In the genomic region with DNA sequence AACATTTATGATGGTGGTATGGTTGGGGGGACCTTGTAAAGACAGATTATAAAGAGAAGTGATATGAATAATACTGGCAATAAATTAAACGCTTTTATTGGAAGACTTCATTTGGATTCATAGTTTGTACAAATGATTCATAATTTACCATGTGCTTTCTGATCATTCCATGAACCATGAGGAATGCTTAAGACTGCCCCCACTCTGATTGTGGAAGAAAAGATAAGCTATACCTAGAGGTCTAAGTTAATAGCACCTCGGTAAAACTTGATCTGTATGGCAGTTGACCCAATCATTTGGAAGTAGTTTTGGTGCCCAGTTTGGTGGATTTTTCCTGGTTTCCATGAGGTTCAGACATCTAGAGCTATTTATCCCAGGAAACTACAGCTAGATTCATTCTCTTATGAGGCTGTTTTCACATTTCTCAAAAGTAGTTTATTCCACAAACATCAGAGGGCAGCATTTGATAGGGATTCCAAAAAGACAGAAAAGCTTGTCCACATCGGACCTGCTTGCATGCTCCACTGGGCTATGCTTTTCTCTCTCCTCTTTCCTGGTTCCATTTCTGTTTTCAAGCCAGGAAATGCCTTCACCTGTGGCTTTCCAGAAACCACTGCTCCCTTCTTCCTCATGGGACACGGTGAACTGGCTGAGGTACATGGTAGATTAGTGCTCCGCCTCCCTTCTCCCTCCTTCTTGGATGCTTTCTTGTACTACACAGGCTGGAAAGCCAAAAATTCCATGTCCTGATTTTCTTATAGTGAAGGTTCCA, we compare ENCODE assay signal across 8 cellular contexts. TPM values are rescaled to one million over a fixed set of nuclear protein-coding genes. Genes with fewer than 3 reads are reported as not detected.
A peak's percentile ranks its signal among the peaks of the same experiment; 100 is the strongest.
DNase-seq lines count a peak whose midpoint lies in the region; ATAC-seq and TF ChIP-seq lines count a peak whose summit lies in the region.

No MANE protein-coding gene starts in this region.

- H3K36me3 ChIP-seq in right atrium auricular region (no peaks in the 10 kb centered on the region), hepatocyte (replicated peaks; ENCODE audit: insufficient read depth, low read depth) (no peaks in the 10 kb centered on the region), aorta (ENCODE audit: control insufficient read depth in 1 of 2, insufficient read depth in 2 of 2, low read length in 1 of 2) (no peaks in the 10 kb centered on the region)

- peak; percentile 73 for ATAC-seq in Right ventricle myocardium superior (ENCODE audit: poor library complexity)
- ATAC-seq in aorta (ENCODE audit: low FRiP score): peak; percentile 78
- no peak for ATAC-seq in naive thymus-derived CD8-positive, alpha-beta T cell

- H3K79me2 ChIP-seq in hepatocyte: no peaks in the 10 kb centered on the region

- H3K27me3 ChIP-seq in right atrium auricular region (no peaks in the 10 kb centered on the region), hepatocyte (no peaks in the 10 kb centered on the region), aorta (ENCODE audit: control insufficient read depth in 1 of 2, insufficient read depth in 2 of 2, low read length in 1 of 2) (no peaks in the 10 kb centered on the region)

- H2AFZ ChIP-seq in hepatocyte: no peak overlapping the region

- H3K9me3 Mint-ChIP-seq in naive thymus-derived CD8-positive, alpha-beta T cell: peaks cover 0 to 10% (median 0%) of the 10 kb centered on the region in 9 donors

- H3K4me1 ChIP-seq in right atrium auricular region: peaks cover 0 to 4% of the 10 kb centered on the region in 2 donors
- H3K4me1 ChIP-seq in hepatocyte (ENCODE audit: insufficient read depth): no peaks in the 10 kb centered on the region
- H3K4me1 ChIP-seq in aorta (ENCODE audit: control insufficient read depth in 1 of 2, insufficient read depth in 2 of 2, low read length in 2 of 2): no peaks in the 10 kb centered on the region

- H3K4me1 Mint-ChIP-seq in naive thymus-derived CD8-positive, alpha-beta T cell: no peaks in the 10 kb centered on the region

- no peaks in the 10 kb centered on the region for H3K9me3 ChIP-seq in right atrium auricular region
- no peaks in the 10 kb centered on the region for H3K9me3 ChIP-seq in hepatocyte (ENCODE audit: low read depth)
- no peaks in the 10 kb centered on the region for H3K9me3 ChIP-seq in aorta (ENCODE audit: control insufficient read depth, low read length)

- H3K27ac ChIP-seq in right atrium auricular region: no peak overlapping the region
- peak overlapping the region; percentile 37; the same call in 1 of the 2 replicates for H3K27ac ChIP-seq in VCaP
- H3K27ac ChIP-seq in hepatocyte: no peak overlapping the region
- no peak overlapping the region for H3K27ac ChIP-seq in aorta (ENCODE audit: low read depth in 1 of 2, low read length in 2 of 2)

- H3K4me2 ChIP-seq in hepatocyte: no peak overlapping the region

- H3K4me3 ChIP-seq in right atrium auricular region (no peak overlapping the region), hepatocyte (no peak overlapping the region), aorta (ENCODE audit: low read length in 2 of 2) (no peak overlapping the region)

- H4K20me1 ChIP-seq in hepatocyte (ENCODE audit: insufficient read depth, poor library complexity, severe bottlenecking): no peaks in the 10 kb centered on the region

- TF ChIP-seq CTCF in right atrium auricular region (IDR thresholded peaks at IDR 0.05) (peak in 1 of 2 donors; percentile 58), VCaP (conservative IDR thresholded peaks at IDR 0.05) (peak; percentile 68), hepatocyte (IDR thresholded peaks at IDR 0.05; ENCODE audit: poor library complexity) (peak; percentile 62)

- WGBS in hepatocyte (ENCODE audit: low lambda C conversion rate, missing lambda C conversion rate): 51% methylated on average over 5 of the region's 5 CpGs
- WGBS in aorta, 2 donors: 27 to 35% methylated on average over 5 of the region's 5 CpGs

- H3K4me3 Mint-ChIP-seq in naive thymus-derived CD8-positive, alpha-beta T cell: no peak overlapping the region

- intact Hi-C loops in Right ventricle myocardium superior (cut with DNase I) (no loop called here), aorta (cut with DNase I) (loop anchor here in 1 of 2 donors (5.0 to 10.0 kb wide), 2 partner anchors 98 to 370 kb away; a partner anchor contains a TSS)

- no peaks in the 10 kb centered on the region for H3K36me3 Mint-ChIP-seq in naive thymus-derived CD8-positive, alpha-beta T cell

- H3K27me3 Mint-ChIP-seq in naive thymus-derived CD8-positive, alpha-beta T cell: peaks cover 6 to 21% (median 9%) of the 10 kb centered on the region in 5 donors

- DNase-seq in Right ventricle myocardium superior (no peak), right atrium auricular region (ENCODE audit: low spot score) (no peak), hepatocyte (ENCODE audit: low spot score) (peak; percentile 52), aorta (no peak), T-helper 2 cell (no peak), DMS79 (lab: John Stamatoyannopoulos, UW) (no peak)
- no peak for DNase-seq in naive thymus-derived CD8-positive, alpha-beta T cell

- POLR2A ChIA-PET in naive thymus-derived CD8-positive, alpha-beta T cell (lab: Charles Lee): no interaction called here

- no peaks in the 10 kb centered on the region for H3K9me2 ChIP-seq in hepatocyte (replicated peaks; ENCODE audit: insufficient read depth)

- H3K27ac Mint-ChIP-seq in naive thymus-derived CD8-positive, alpha-beta T cell: peak overlapping the region in 1 of 10 donors; percentile 50

RNA-seq across cellular contexts. Expression of a gene that starts 29.2 kb away (rescaled TPM):
- total RNA-seq in Right ventricle myocardium superior (26.4 TPM), right atrium auricular region (10 to 100 TPM; 15.1 to 17.7 TPM), hepatocyte (26.0 and 41.6 TPM in 2 replicates), aorta (10 to 100 TPM; 20.0 to 25.5 TPM)
- polyA plus RNA-seq in hepatocyte (23.6 and 27.7 TPM in 2 replicates), aorta (1 to 10 TPM; 6.5 to 7.1 TPM)
- total RNA-seq in naive thymus-derived CD8-positive, alpha-beta T cell: 10 to 100 TPM; 58.5 to 61.4 TPM
- polyA plus RNA-seq in naive thymus-derived CD8-positive, alpha-beta T cell: 10 to 100 TPM; 50.3 to 52.7 (median 51.9) TPM

Comparison
In these comparisons a context has a peak if more than half of its experiments do, and no peak if none do; other contexts are left out.
1. ATAC-seq: peak in Right ventricle myocardium superior (single experiment) and aorta (single experiment); none in naive thymus-derived CD8-positive, alpha-beta T cell (0 of 2).